Comparison of ENCODE assay signal across 14 cellular contexts in genomic region chrX:24282381-24283121, GRCh38. TPM values are rescaled to one million over a fixed set of nuclear protein-coding genes. Genes with fewer than 3 reads are reported as not detected.
DNase-seq lines count a peak whose midpoint lies in the region; ATAC-seq and TF ChIP-seq lines count a peak whose summit lies in the region.
"Had no signal": no experiment of that assay in that cellular context is flagged by ENCODE, and none has a peak within 500 bp of the region (broad histone marks: within the 10 kb centered on the region; RNA-seq: fewer than 3 reads in every experiment).

No MANE protein-coding gene starts in this region.

- H2BK12ac ChIP-seq in mesenchymal stem cell (ENCODE audit: low read length in 2 of 2): no peak overlapping the region

- WGBS in mesenchymal stem cell: 34% methylated on average over 5 of the region's 12 CpGs

- peak overlapping the region in 1 of 2 experiments; percentile 53 for H3K4me3 ChIP-seq in mesenchymal stem cell (ENCODE audit: insufficient read depth in 1 of 2, low read depth in 1 of 2, low read length in 2 of 2)

- no peak overlapping the region for H3K23ac ChIP-seq in mesenchymal stem cell (ENCODE audit: low read length in 2 of 2)

- H3K27me3 ChIP-seq in mesenchymal stem cell (ENCODE audit: control insufficient read depth in 1 of 2, insufficient read depth in 1 of 2, low read length in 2 of 2): peaks cover 0 to 21% of the 10 kb centered on the region in 2 experiments

- no peak overlapping the region for H3K4me2 ChIP-seq in mesenchymal stem cell (ENCODE audit: low read length, poor library complexity, severe bottlenecking)

- H4K91ac ChIP-seq in mesenchymal stem cell (ENCODE audit: low read length): no peak overlapping the region

- H3K9ac ChIP-seq in mesenchymal stem cell (ENCODE audit: low read length): peak overlapping the region; percentile 75

- H4K8ac ChIP-seq in mesenchymal stem cell (ENCODE audit: low read length): no peak overlapping the region

- H2BK120ac ChIP-seq in mesenchymal stem cell (ENCODE audit: low read depth, low read length): no peak overlapping the region

- peak overlapping the region; percentile 75 for H3K4me3 Mint-ChIP-seq in HFFc6
- peak overlapping the region in 3 of 5 experiments; percentile 50 to 74 (median 73) for H3K4me3 Mint-ChIP-seq in brain
- H3K4me3 Mint-ChIP-seq: activated naive CD8-positive, alpha-beta T cell treated with anti-CD3 and anti-CD28 coated beads for 36 hours; CD8-positive, alpha-beta T cell; stimulated activated naive CD8-positive, alpha-beta T cell treated with anti-CD3 and anti-CD28 coated beads, Interleukin-15, Interleukin-2, amounts not matched to agents 100 ng/mL and 50 ng/mL, for 24 hours had no signal

- H3K27me3 Mint-ChIP-seq in HFFc6 (ENCODE audit: insufficient read depth) (no peaks in the 10 kb centered on the region; the same call in 1 of the 2 replicates), brain (peaks cover 7% of the 10 kb centered on the region)

- no peaks in the 10 kb centered on the region for H3K9me3 ChIP-seq in mesenchymal stem cell (ENCODE audit: control insufficient read depth, low read length)

- H3K18ac ChIP-seq in mesenchymal stem cell (ENCODE audit: low read depth in 1 of 2, low read length in 2 of 2): no peak overlapping the region

- no peaks in the 10 kb centered on the region for H3K79me1 ChIP-seq in mesenchymal stem cell (replicated peaks; ENCODE audit: low read length, poor library complexity, severe bottlenecking)

- ATAC-seq in GM18861 (IDR thresholded peaks at IDR 0.05; ENCODE audit: unreplicated experiment): no peak
- no peak for ATAC-seq in GM21825 (IDR thresholded peaks at IDR 0.05; ENCODE audit: unreplicated experiment)
- ATAC-seq: CD8-positive, alpha-beta T cell had no signal

- DNase-seq in AG20443 (ENCODE audit: low spot score): peak; percentile 21
- peak; percentile 5 for DNase-seq in HFFc6
- peak; percentile 27 for DNase-seq in mesenchymal stem cell
- no peak for DNase-seq in activated effector memory CD4-positive, alpha-beta T cell treated with Interleukin-2 at 50 U/mL for 16 hours
- DNase-seq in NCI-H524 treated with DMSO at 0.1 percent for 48 hours (lab: John Stamatoyannopoulos, UW): no peak
- DNase-seq: activated CD4-positive, alpha-beta T cell treated with anti-CD3 and anti-CD28 coated beads for 48 hours; activated naive CD8-positive, alpha-beta T cell treated with anti-CD3 and anti-CD28 coated beads for 36 hours; CD8-positive, alpha-beta T cell; NCI-H1694 had no signal

- H3K4me1 Mint-ChIP-seq in HFFc6 (ENCODE audit: low read depth): peaks cover 16% of the 10 kb centered on the region
- H3K4me1 Mint-ChIP-seq in brain: peaks cover 22% of the 10 kb centered on the region

- no peaks in the 10 kb centered on the region for H3K9me3 Mint-ChIP-seq in HFFc6
- H3K9me3 Mint-ChIP-seq in brain: no peaks in the 10 kb centered on the region
- H3K9me3 Mint-ChIP-seq: activated naive CD8-positive, alpha-beta T cell treated with anti-CD3 and anti-CD28 coated beads for 36 hours; CD8-positive, alpha-beta T cell; stimulated activated naive CD8-positive, alpha-beta T cell treated with anti-CD3 and anti-CD28 coated beads, Interleukin-15, Interleukin-2, amounts not matched to agents 100 ng/mL and 50 ng/mL, for 24 hours had no signal

- no peak overlapping the region for H3K4ac ChIP-seq in mesenchymal stem cell (ENCODE audit: low read depth in 1 of 2, low read length in 2 of 2)

- no peaks in the 10 kb centered on the region for H3K36me3 ChIP-seq in mesenchymal stem cell (ENCODE audit: control insufficient read depth in 1 of 2, insufficient read depth in 2 of 2, low read depth in 1 of 2, low read length in 2 of 2)

- no peak overlapping the region for H3K14ac ChIP-seq in mesenchymal stem cell (ENCODE audit: low read length in 2 of 2)

- H3K27ac Mint-ChIP-seq in HFFc6 (peak overlapping the region; percentile 68), brain (peak overlapping the region in 3 of 5 experiments; percentile 21 to 86 (median 64))
- H3K27ac Mint-ChIP-seq: activated naive CD8-positive, alpha-beta T cell treated with anti-CD3 and anti-CD28 coated beads for 36 hours; CD8-positive, alpha-beta T cell; stimulated activated naive CD8-positive, alpha-beta T cell treated with anti-CD3 and anti-CD28 coated beads, Interleukin-15, Interleukin-2, amounts not matched to agents 100 ng/mL and 50 ng/mL, for 24 hours had no signal

- H3K36me3 Mint-ChIP-seq in HFFc6 (ENCODE audit: low read depth) (no peaks in the 10 kb centered on the region), brain (no peaks in the 10 kb centered on the region)
- H3K36me3 Mint-ChIP-seq: activated naive CD8-positive, alpha-beta T cell treated with anti-CD3 and anti-CD28 coated beads for 36 hours; CD8-positive, alpha-beta T cell had no signal

- H3K4me1 ChIP-seq in mesenchymal stem cell (ENCODE audit: control insufficient read depth, insufficient read depth, low read depth, low read length): no peaks in the 10 kb centered on the region

- H2BK5ac ChIP-seq in mesenchymal stem cell (ENCODE audit: low read depth, low read length, poor library complexity, severe bottlenecking): no peak overlapping the region

- H2AFZ ChIP-seq in mesenchymal stem cell (ENCODE audit: low read depth, low read length): no peak overlapping the region

- no peak overlapping the region for H3K27ac ChIP-seq in mesenchymal stem cell (ENCODE audit: low read length, poor library complexity, severe bottlenecking)

- H2AK5ac ChIP-seq in mesenchymal stem cell (ENCODE audit: low read length, severe bottlenecking): no peak overlapping the region

- no peak overlapping the region for H2BK15ac ChIP-seq in mesenchymal stem cell (ENCODE audit: low read depth, poor library complexity, severe bottlenecking)

- TF ChIP-seq CTCF in HFFc6 (IDR thresholded peaks at IDR 0.05) (no peak), brain (conservative IDR thresholded peaks at IDR 0.05) (no peak)

RNA-seq across cellular contexts. Expression of gene SUPT20HL2, which starts 31.3 kb away (rescaled TPM):
- not detected for total RNA-seq in HFFc6 (2021; fragmentation: NEBNext Ultra II Directional; extraction: Animal tissue kit (Norgen Biotek cat#: 25700))
- not detected for polyA plus RNA-seq in brain (ENCODE audit: insufficient read depth, low read depth, low replicate concordance)
- not detected for polyA plus RNA-seq in mesenchymal stem cell (2013, experiment 1 of 2)
- not detected for polyA plus RNA-seq in mesenchymal stem cell (2013, experiment 2 of 2)
- total RNA-seq: activated naive CD8-positive, alpha-beta T cell treated with anti-CD3 and anti-CD28 coated beads for 36 hours; CD8-positive, alpha-beta T cell; endothelial cell of umbilical vein had no signal
- polyA plus RNA-seq: endothelial cell of umbilical vein had no signal

Comparison
In these comparisons a context has a peak if more than half of its experiments do, and no peak if none do; other contexts are left out.
1. DNase-seq: peak in AG20443 (single experiment), HFFc6 (single experiment) and mesenchymal stem cell (single experiment); none in activated effector memory CD4-positive, alpha-beta T cell treated with Interleukin-2 at 50 U/mL for 16 hours (single experiment) and NCI-H524 treated with DMSO at 0.1 percent for 48 hours (single experiment).